ENCODE assay signal across 13 cellular contexts in the genomic region with DNA sequence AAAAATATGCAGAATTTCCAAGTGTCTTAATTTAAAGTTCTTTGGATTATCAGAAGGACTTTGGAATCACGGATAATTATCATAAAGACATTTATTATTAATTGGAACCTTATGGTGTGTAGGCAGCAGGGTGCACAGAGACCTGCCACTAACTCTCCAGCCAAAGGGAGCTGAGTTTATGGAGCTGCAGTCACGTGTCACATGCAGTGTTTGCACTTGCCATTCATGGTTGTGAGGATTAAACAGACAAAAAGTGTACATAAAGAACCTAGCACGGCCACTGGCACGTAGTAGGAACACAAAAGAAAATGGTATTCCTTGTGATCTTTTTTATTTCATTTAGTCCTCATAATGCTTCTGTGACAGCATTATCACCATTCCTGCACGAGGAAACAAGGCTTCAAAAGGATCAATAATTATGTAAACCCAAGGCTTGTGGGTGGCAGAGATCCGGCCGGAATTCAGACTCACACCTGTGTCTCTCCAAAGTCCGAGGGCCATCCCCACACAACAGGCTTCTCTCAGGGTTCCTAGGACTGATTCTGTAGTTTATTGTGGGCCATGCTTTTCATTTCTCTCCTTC.
"Had no signal": no experiment of that assay in that cellular context is flagged by ENCODE, and none has a peak within 500 bp of the region (broad histone marks: within the 10 kb centered on the region; RNA-seq: fewer than 3 reads in every experiment).

No MANE protein-coding gene starts in this region.

- H3K4me1 ChIP-seq: gastroesophageal sphincter had no signal

- H3K27ac ChIP-seq: gastroesophageal sphincter had no signal

- ATAC-seq: gastroesophageal sphincter had no signal

- H3K27me3 ChIP-seq: gastroesophageal sphincter had no signal

- H3K27me3 Mint-ChIP-seq: activated naive CD4-positive, alpha-beta T cell treated with anti-CD3 and anti-CD28 coated beads, Interleukin-2, amount 50 U/mL, for 24 hours; activated T-helper 17 cell treated with anti-CD3 and anti-CD28 coated beads, Interleukin-2, amount 50 U/mL, for 72 hours; dendritic cell treated with granulocyte-macrophage colony-stimulating factor and Interleukin-4, amounts not matched to agents 40 ng/mL and 50 ng/mL, for 4 days had no signal

- H3K4me3 Mint-ChIP-seq: activated CD8-positive, alpha-beta T cell treated with anti-CD3 and anti-CD28 coated beads for 36 hours; activated naive CD4-positive, alpha-beta T cell treated with anti-CD3 and anti-CD28 coated beads, Interleukin-2, amount 50 U/mL, for 24 hours; activated naive CD8-positive, alpha-beta T cell treated with anti-CD3 and anti-CD28 coated beads, Interleukin-2, amount 50 U/mL, for 24 hours; activated T-cell treated with anti-CD3 and anti-CD28 coated beads, Interleukin-2, amount 50 U/mL, for 4 hours; activated T-helper 17 cell treated with anti-CD3 and anti-CD28 coated beads, Interleukin-2, amount 50 U/mL, for 72 hours; central memory CD8-positive, alpha-beta T cell; dendritic cell treated with granulocyte-macrophage colony-stimulating factor and Interleukin-4, amounts not matched to agents 40 ng/mL and 50 ng/mL, for 4 days; immature natural killer cell; naive thymus-derived CD4-positive, alpha-beta T cell; WTC11 had no signal

- H3K4me1 Mint-ChIP-seq: activated naive CD4-positive, alpha-beta T cell treated with anti-CD3 and anti-CD28 coated beads, Interleukin-2, amount 50 U/mL, for 24 hours; activated naive CD8-positive, alpha-beta T cell treated with anti-CD3 and anti-CD28 coated beads, Interleukin-2, amount 50 U/mL, for 24 hours; activated T-helper 17 cell treated with anti-CD3 and anti-CD28 coated beads, Interleukin-2, amount 50 U/mL, for 72 hours; immature natural killer cell had no signal

- H3K9me3 ChIP-seq: gastroesophageal sphincter had no signal

- H3K4me3 ChIP-seq: gastroesophageal sphincter had no signal

- H3K36me3 Mint-ChIP-seq: activated naive CD4-positive, alpha-beta T cell treated with anti-CD3 and anti-CD28 coated beads, Interleukin-2, amount 50 U/mL, for 24 hours; immature natural killer cell; naive thymus-derived CD4-positive, alpha-beta T cell; WTC11 had no signal

- H3K27ac Mint-ChIP-seq: activated CD8-positive, alpha-beta T cell treated with anti-CD3 and anti-CD28 coated beads for 36 hours; activated naive CD4-positive, alpha-beta T cell treated with anti-CD3 and anti-CD28 coated beads, Interleukin-2, amount 50 U/mL, for 24 hours; activated naive CD8-positive, alpha-beta T cell treated with anti-CD3 and anti-CD28 coated beads, Interleukin-2, amount 50 U/mL, for 24 hours; activated T-helper 17 cell treated with anti-CD3 and anti-CD28 coated beads, Interleukin-2, amount 50 U/mL, for 72 hours; dendritic cell treated with granulocyte-macrophage colony-stimulating factor and Interleukin-4, amounts not matched to agents 40 ng/mL and 50 ng/mL, for 4 days; immature natural killer cell; naive thymus-derived CD4-positive, alpha-beta T cell; WTC11 had no signal

- H3K9me3 Mint-ChIP-seq: activated CD8-positive, alpha-beta T cell treated with anti-CD3 and anti-CD28 coated beads for 36 hours; activated naive CD4-positive, alpha-beta T cell treated with anti-CD3 and anti-CD28 coated beads, Interleukin-2, amount 50 U/mL, for 24 hours; activated naive CD8-positive, alpha-beta T cell treated with anti-CD3 and anti-CD28 coated beads, Interleukin-2, amount 50 U/mL, for 24 hours; activated T-cell treated with anti-CD3 and anti-CD28 coated beads, Interleukin-2, amount 50 U/mL, for 4 hours; activated T-helper 17 cell treated with anti-CD3 and anti-CD28 coated beads, Interleukin-2, amount 50 U/mL, for 72 hours; central memory CD8-positive, alpha-beta T cell; dendritic cell treated with granulocyte-macrophage colony-stimulating factor and Interleukin-4, amounts not matched to agents 40 ng/mL and 50 ng/mL, for 4 days; immature natural killer cell; naive thymus-derived CD4-positive, alpha-beta T cell had no signal

- H3K36me3 ChIP-seq: gastroesophageal sphincter had no signal

- DNase-seq: kidney, occipital lobe had no signal
